2 cellular contexts compared by ENCODE assay signal in the genomic region with DNA sequence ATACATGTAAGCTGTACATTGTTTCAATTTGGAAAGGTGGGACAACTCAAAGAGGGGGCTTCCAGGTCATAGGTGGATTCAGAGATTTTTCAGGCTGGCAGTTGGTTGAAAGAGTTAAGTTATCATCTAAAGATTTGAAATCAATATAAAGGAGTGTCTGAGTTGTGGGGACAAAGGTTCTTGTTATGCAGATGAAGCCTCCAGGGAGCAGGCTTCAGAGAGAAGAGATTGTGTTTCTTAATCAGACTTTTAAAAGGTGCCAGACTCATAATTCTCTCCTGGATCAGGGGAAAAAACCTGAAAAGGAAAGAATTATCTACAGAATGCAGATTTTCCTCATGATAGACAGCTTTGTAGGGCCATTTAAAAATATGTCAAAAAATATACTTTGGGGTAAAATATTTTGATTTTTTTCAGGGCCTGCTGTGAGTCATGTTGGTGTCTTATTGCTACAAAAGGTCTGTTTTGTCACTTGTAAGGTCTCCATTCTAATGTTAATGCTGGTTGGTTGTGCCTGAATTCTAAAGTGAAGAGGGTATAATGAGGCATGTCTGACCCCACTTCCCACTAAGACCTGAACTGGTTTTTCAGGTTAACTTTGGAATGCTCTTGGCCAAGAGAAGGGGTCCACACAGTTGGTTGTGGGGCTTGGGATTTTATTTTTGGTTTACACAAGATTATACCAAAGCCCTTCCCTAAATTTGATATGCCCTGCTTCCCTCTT.
TF ChIP-seq lines count a peak whose summit lies in the region.

No MANE protein-coding gene starts in this region.

TF ChIP-seq in GM12891, 5 proteins besides CTCF, POLR2A, EP300 and RAD21:
- no peak for TF ChIP-seq POLR2AphosphoS5 (IDR thresholded peaks at IDR 0.05; ENCODE audit: low read depth, low read length)
- no peak for TF ChIP-seq TAF1 (IDR thresholded peaks at IDR 0.05; ENCODE audit: low read depth, low read length)
- no peak for TF ChIP-seq POU2F2 (IDR thresholded peaks at IDR 0.05; ENCODE audit: low read depth, low read length)
- no peak for TF ChIP-seq SPI1 (IDR thresholded peaks at IDR 0.05; ENCODE audit: low read depth, low read length)
- TF ChIP-seq PAX5 (IDR thresholded peaks at IDR 0.05; ENCODE audit: insufficient read depth, low read length, severe bottlenecking), result no peak

TF ChIP-seq in H1, 55 proteins besides CTCF, POLR2A, EP300 and RAD21 (continued from another document):
- peak; percentile 74; the same call in 1 of the 2 replicates for TF ChIP-seq SP1 (IDR thresholded peaks at IDR 0.05; ENCODE audit: low read depth, low read length)
- no peak for TF ChIP-seq MAFK (IDR thresholded peaks at IDR 0.05; ENCODE audit: low read depth, low read length)
- no peak for TF ChIP-seq RNF2 (IDR thresholded peaks at IDR 0.05; ENCODE audit: borderline replicate concordance, low read depth, low read length, missing control alignments, poor library complexity, severe bottlenecking)
- TF ChIP-seq RBBP5 (IDR thresholded peaks at IDR 0.05; ENCODE audit: borderline replicate concordance, low read depth, low read length), result peak; percentile 70; the same call in 1 of the 2 replicates
- no peak for TF ChIP-seq KDM4A (IDR thresholded peaks at IDR 0.05; ENCODE audit: low read depth, low read length, severe bottlenecking)
- no peak for TF ChIP-seq JUND (IDR thresholded peaks at IDR 0.05; ENCODE audit: low read length)
- TF ChIP-seq, protein P1, sequence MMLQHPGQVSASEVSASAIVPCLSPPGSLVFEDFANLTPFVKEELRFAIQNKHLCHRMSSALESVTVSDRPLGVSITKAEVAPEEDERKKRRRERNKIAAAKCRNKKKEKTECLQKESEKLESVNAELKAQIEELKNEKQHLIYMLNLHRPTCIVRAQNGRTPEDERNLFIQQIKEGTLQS (IDR thresholded peaks at IDR 0.05; ENCODE audit: insufficient read depth, low read depth, low read length), result no peak
- 0 out of 2 replicates have a peak, but pooled peaks have one; percentile 31 for TF ChIP-seq ATF2 (IDR thresholded peaks at IDR 0.05; ENCODE audit: low read length)
- TF ChIP-seq NRF1 (IDR thresholded peaks at IDR 0.05; ENCODE audit: low read depth, low read length), result no peak
- TF ChIP-seq SUZ12 (IDR thresholded peaks at IDR 0.05; ENCODE audit: low read length), result no peak
- no peak for TF ChIP-seq SIX5 (IDR thresholded peaks at IDR 0.05; ENCODE audit: low read depth, low read length)
- no peak for TF ChIP-seq EZH2 (IDR thresholded peaks at IDR 0.05; ENCODE audit: low read depth, low read length, severe bottlenecking)
- TF ChIP-seq NANOG (IDR thresholded peaks at IDR 0.05; ENCODE audit: insufficient read depth, low read depth, low read length, poor library complexity, severe bottlenecking), result no peak
- TF ChIP-seq TCF12 (IDR thresholded peaks at IDR 0.05; ENCODE audit: low read depth, low read length), result no peak
- TF ChIP-seq HDAC6 (IDR thresholded peaks at IDR 0.05; ENCODE audit: low read depth, low read length), result no peak
- TF ChIP-seq RXRA (IDR thresholded peaks at IDR 0.05; ENCODE audit: insufficient read depth, low read depth, low read length), result no peak
- no peak for TF ChIP-seq SRF (IDR thresholded peaks at IDR 0.05; ENCODE audit: low read depth, low read length)
- no peak for TF ChIP-seq SAP30 (IDR thresholded peaks at IDR 0.05; ENCODE audit: insufficient read depth, insufficient replicate concordance, low read length)
- TF ChIP-seq SIRT6 (IDR thresholded peaks at IDR 0.05; ENCODE audit: low read length), result no peak
- TF ChIP-seq JUN (IDR thresholded peaks at IDR 0.05; ENCODE audit: low read depth, low read length), result peak; percentile 58; the same call in 1 of the 2 replicates
- TF ChIP-seq, protein P2, sequence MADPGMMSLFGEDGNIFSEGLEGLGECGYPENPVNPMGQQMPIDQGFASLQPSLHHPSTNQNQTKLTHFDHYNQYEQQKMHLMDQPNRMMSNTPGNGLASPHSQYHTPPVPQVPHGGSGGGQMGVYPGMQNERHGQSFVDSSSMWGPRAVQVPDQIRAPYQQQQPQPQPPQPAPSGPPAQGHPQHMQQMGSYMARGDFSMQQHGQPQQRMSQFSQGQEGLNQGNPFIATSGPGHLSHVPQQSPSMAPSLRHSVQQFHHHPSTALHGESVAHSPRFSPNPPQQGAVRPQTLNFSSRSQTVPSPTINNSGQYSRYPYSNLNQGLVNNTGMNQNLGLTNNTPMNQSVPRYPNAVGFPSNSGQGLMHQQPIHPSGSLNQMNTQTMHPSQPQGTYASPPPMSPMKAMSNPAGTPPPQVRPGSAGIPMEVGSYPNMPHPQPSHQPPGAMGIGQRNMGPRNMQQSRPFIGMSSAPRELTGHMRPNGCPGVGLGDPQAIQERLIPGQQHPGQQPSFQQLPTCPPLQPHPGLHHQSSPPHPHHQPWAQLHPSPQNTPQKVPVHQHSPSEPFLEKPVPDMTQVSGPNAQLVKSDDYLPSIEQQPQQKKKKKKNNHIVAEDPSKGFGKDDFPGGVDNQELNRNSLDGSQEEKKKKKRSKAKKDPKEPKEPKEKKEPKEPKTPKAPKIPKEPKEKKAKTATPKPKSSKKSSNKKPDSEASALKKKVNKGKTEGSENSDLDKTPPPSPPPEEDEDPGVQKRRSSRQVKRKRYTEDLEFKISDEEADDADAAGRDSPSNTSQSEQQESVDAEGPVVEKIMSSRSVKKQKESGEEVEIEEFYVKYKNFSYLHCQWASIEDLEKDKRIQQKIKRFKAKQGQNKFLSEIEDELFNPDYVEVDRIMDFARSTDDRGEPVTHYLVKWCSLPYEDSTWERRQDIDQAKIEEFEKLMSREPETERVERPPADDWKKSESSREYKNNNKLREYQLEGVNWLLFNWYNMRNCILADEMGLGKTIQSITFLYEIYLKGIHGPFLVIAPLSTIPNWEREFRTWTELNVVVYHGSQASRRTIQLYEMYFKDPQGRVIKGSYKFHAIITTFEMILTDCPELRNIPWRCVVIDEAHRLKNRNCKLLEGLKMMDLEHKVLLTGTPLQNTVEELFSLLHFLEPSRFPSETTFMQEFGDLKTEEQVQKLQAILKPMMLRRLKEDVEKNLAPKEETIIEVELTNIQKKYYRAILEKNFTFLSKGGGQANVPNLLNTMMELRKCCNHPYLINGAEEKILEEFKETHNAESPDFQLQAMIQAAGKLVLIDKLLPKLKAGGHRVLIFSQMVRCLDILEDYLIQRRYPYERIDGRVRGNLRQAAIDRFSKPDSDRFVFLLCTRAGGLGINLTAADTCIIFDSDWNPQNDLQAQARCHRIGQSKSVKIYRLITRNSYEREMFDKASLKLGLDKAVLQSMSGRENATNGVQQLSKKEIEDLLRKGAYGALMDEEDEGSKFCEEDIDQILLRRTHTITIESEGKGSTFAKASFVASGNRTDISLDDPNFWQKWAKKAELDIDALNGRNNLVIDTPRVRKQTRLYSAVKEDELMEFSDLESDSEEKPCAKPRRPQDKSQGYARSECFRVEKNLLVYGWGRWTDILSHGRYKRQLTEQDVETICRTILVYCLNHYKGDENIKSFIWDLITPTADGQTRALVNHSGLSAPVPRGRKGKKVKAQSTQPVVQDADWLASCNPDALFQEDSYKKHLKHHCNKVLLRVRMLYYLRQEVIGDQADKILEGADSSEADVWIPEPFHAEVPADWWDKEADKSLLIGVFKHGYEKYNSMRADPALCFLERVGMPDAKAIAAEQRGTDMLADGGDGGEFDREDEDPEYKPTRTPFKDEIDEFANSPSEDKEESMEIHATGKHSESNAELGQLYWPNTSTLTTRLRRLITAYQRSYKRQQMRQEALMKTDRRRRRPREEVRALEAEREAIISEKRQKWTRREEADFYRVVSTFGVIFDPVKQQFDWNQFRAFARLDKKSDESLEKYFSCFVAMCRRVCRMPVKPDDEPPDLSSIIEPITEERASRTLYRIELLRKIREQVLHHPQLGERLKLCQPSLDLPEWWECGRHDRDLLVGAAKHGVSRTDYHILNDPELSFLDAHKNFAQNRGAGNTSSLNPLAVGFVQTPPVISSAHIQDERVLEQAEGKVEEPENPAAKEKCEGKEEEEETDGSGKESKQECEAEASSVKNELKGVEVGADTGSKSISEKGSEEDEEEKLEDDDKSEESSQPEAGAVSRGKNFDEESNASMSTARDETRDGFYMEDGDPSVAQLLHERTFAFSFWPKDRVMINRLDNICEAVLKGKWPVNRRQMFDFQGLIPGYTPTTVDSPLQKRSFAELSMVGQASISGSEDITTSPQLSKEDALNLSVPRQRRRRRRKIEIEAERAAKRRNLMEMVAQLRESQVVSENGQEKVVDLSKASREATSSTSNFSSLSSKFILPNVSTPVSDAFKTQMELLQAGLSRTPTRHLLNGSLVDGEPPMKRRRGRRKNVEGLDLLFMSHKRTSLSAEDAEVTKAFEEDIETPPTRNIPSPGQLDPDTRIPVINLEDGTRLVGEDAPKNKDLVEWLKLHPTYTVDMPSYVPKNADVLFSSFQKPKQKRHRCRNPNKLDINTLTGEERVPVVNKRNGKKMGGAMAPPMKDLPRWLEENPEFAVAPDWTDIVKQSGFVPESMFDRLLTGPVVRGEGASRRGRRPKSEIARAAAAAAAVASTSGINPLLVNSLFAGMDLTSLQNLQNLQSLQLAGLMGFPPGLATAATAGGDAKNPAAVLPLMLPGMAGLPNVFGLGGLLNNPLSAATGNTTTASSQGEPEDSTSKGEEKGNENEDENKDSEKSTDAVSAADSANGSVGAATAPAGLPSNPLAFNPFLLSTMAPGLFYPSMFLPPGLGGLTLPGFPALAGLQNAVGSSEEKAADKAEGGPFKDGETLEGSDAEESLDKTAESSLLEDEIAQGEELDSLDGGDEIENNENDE (IDR thresholded peaks at IDR 0.05; ENCODE audit: insufficient replicate concordance, low read length), result peak; percentile 69
- no peak for TF ChIP-seq ZNF274 (IDR thresholded peaks at IDR 0.05; ENCODE audit: borderline replicate concordance, extremely low read depth, low read length)
- peak; percentile 69 for TF ChIP-seq ASH2L (IDR thresholded peaks at IDR 0.05; ENCODE audit: low read length)
- no peak for TF ChIP-seq CEBPB (IDR thresholded peaks at IDR 0.05; ENCODE audit: low read depth, low read length)
- TF ChIP-seq RFX5 (IDR thresholded peaks at IDR 0.05; ENCODE audit: borderline replicate concordance, low read depth, low read length), result no peak
- no peak for TF ChIP-seq CBX5 (IDR thresholded peaks at IDR 0.05; ENCODE audit: low read depth, low read length)
- TF ChIP-seq TAF1 (IDR thresholded peaks at IDR 0.05; ENCODE audit: low read depth, low read length), result no peak
- TF ChIP-seq TEAD4 (IDR thresholded peaks at IDR 0.05; ENCODE audit: low read depth, low read length), result no peak; the same call in 1 of the 2 replicates
- TF ChIP-seq EGR1 (IDR thresholded peaks at IDR 0.05; ENCODE audit: borderline replicate concordance, low read depth, low read length), result no peak
- no peak for TF ChIP-seq HDAC2 (IDR thresholded peaks at IDR 0.05; ENCODE audit: borderline replicate concordance in 1 of 2, low read depth in 2 of 2, low read length in 2 of 2)
- TF ChIP-seq CHD2 (IDR thresholded peaks at IDR 0.05; ENCODE audit: low read length), result no peak
- no peak for TF ChIP-seq CTBP2 (IDR thresholded peaks at IDR 0.05; ENCODE audit: borderline replicate concordance, insufficient read depth, insufficient read length, low read length)
- no peak for TF ChIP-seq SIN3A (conservative IDR thresholded peaks at IDR 0.05 in 1 of 2, IDR thresholded peaks at IDR 0.05 in 1 of 2; ENCODE audit: low read depth in 1 of 2, low read length in 2 of 2)
- no peak for TF ChIP-seq CBX8 (IDR thresholded peaks at IDR 0.05; ENCODE audit: borderline replicate concordance, low read depth, low read length)
- TF ChIP-seq SP4 (IDR thresholded peaks at IDR 0.05; ENCODE audit: low read length), result no peak
- no peak for TF ChIP-seq POLR2AphosphoS5 (IDR thresholded peaks at IDR 0.05; ENCODE audit: low read depth, low read length)
